Comparison of ENCODE assay signal across 12 cellular contexts in genomic region chr9:134545213-134546211, GRCh38.
DNase-seq lines count a peak whose midpoint lies in the region; ATAC-seq and TF ChIP-seq lines count a peak whose summit lies in the region.
"Had no signal": no experiment of that assay in that cellular context is flagged by ENCODE, and none has a peak within 500 bp of the region (broad histone marks: within the 10 kb centered on the region; RNA-seq: fewer than 3 reads in every experiment).

No MANE protein-coding gene starts in this region.

- no peaks in the 10 kb centered on the region for H3K4me1 ChIP-seq in colonic mucosa
- H3K4me1 ChIP-seq in stomach, result peaks cover 0 to 25% (median 14%) of the 10 kb centered on the region in 4 donors
- H3K4me1 ChIP-seq: pancreas had no signal

- no peaks in the 10 kb centered on the region for H3K27me3 ChIP-seq in colonic mucosa
- peaks cover 0 to 38% (median 4%) of the 10 kb centered on the region in 3 donors for H3K27me3 ChIP-seq in stomach
- H3K27me3 ChIP-seq: pancreas had no signal

- no peaks in the 10 kb centered on the region for H3K36me3 ChIP-seq in colonic mucosa
- no peaks in the 10 kb centered on the region for H3K36me3 ChIP-seq in stomach
- H3K36me3 ChIP-seq: pancreas had no signal

- H3K9me3 ChIP-seq in colonic mucosa, result no peaks in the 10 kb centered on the region
- H3K9me3 ChIP-seq in stomach, result no peaks in the 10 kb centered on the region
- H3K9me3 ChIP-seq: pancreas had no signal

- DNase-seq in GM03348 (ENCODE audit: low spot score), result peak; percentile 87
- no peak for DNase-seq in colonic mucosa
- peak; percentile 43 for DNase-seq in iris pigment epithelial cell (ENCODE audit: low read depth)
- DNase-seq in stomach, result no peak
- no peak for DNase-seq in NCI-H526 (lab: John Stamatoyannopoulos, UW)
- DNase-seq in DMS153 treated with DMSO at 0.1 percent for 48 hours (lab: John Stamatoyannopoulos, UW; ENCODE audit: unreplicated experiment), result no peak
- DNase-seq: dermis blood vessel endothelial cell, DMS 273 treated with DMSO at 0.1 percent for 48 hours, immature natural killer cell had no signal

- peak overlapping the region in 1 of 2 donors; percentile 26 for H3K9ac ChIP-seq in colonic mucosa (ENCODE audit: low read depth in 2 of 2, low read length in 2 of 2)

- WGBS in stomach, 5 donors, result 53 to 67% (median 65%) methylated on average over 31 to 36 of the region's 36 CpGs

- TF ChIP-seq EP300 in stomach (IDR thresholded peaks at IDR 0.05), result no peak

- TF ChIP-seq CTCF in colonic mucosa (IDR thresholded peaks at IDR 0.05), result no peak
- TF ChIP-seq CTCF in stomach (IDR thresholded peaks at IDR 0.05), result no peak

- H3K27ac ChIP-seq in colonic mucosa, result peak overlapping the region; percentile 71
- H3K27ac ChIP-seq in stomach, result peak overlapping the region; percentile 66 to 80 (median 77)

- TF ChIP-seq POLR2A in stomach (IDR thresholded peaks at IDR 0.05), result no peak

- intact Hi-C loops in colonic mucosa (cut with DNase I), result no loop called here
- intact Hi-C loops in stomach (cut with DNase I; ENCODE audit: low total_unique reads), result no loop called here

- no peak for ATAC-seq in HG03280 (IDR thresholded peaks at IDR 0.05; ENCODE audit: unreplicated experiment)
- ATAC-seq in HG03045 (IDR thresholded peaks at IDR 0.05; ENCODE audit: unreplicated experiment), result no peak

- H3K4me3 ChIP-seq in colonic mucosa (no peak overlapping the region), stomach (peak overlapping the region in 2 of 4 donors; percentile 19 to 22)
- H3K4me3 ChIP-seq: pancreas had no signal

Comparison
In these comparisons a context has a peak if more than half of its experiments do, and no peak if none do; other contexts are left out.
1. DNase-seq: peak in GM03348 (single experiment) and iris pigment epithelial cell (single experiment); none in colonic mucosa (single experiment), stomach (single experiment), NCI-H526 (0 of 2) and DMS153 treated with DMSO at 0.1 percent for 48 hours (single experiment).